In the genomic region with DNA sequence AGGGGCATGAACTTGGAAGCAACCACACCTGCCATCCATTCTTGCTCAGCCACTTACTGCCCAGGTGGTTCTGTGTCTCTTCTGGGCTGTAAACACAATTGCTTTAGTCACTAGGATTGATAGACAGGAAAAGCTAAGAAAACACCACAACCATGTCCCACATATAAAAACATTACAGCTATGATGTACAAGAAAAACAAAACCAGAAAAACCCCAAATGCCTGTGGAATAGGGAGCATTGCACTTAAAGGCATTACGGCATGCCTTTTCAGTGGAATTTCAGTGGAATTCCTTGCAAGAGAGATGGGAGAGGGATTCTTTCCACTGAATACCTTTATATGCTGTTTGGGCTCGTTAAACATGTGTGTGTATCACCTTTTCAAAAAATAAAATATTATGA, we compare ENCODE assay signal across 21 cellular contexts. TPM values are rescaled to one million over a fixed set of nuclear protein-coding genes. Genes with fewer than 3 reads are reported as not detected.
"Had no signal": no experiment of that assay in that cellular context is flagged by ENCODE, and none has a peak within 500 bp of the region (broad histone marks: within the 10 kb centered on the region; RNA-seq: fewer than 3 reads in every experiment).

No MANE protein-coding gene starts in this region.

- H3K9me3 ChIP-seq: lower lobe of right lung, ovary had no signal

- H3K9ac ChIP-seq: neural progenitor cell had no signal

- H3K27me3 ChIP-seq: foreskin keratinocyte, hepatocyte, neural progenitor cell, ovary had no signal

- H3K79me2 ChIP-seq: hepatocyte had no signal

- H3K36me3 ChIP-seq: left ventricle myocardium inferior, lower lobe of right lung, neural progenitor cell, ovary had no signal

- H3K4me1 ChIP-seq: foreskin keratinocyte, left ventricle myocardium inferior, lower lobe of right lung, neural progenitor cell had no signal

- DNase-seq: cortex of kidney; dorsolateral prefrontal cortex; effector CD8-positive, alpha-beta T cell; foreskin keratinocyte; kidney; left cardiac atrium; left ventricle myocardium inferior; lower lobe of right lung; mesenchymal stem cell; midbrain; nucleus accumbens; ovary; right cardiac atrium; stimulated activated CD4-positive, alpha-beta T cell treated with anti-CD3 and anti-CD28 coated beads, Interleukin-2, amount 100 ng/mL, for 48 hours; stimulated activated naive CD4-positive, alpha-beta T cell treated with Interleukin-2 at 50 U/mL for 16 hours had no signal

- H3K4me3 ChIP-seq: dorsolateral prefrontal cortex, hepatocyte, left ventricle myocardium inferior, lower lobe of right lung, neural progenitor cell, ovary, smooth muscle cell had no signal

- H3K4me2 ChIP-seq: hepatocyte, neural progenitor cell, smooth muscle cell had no signal

- H2AFZ ChIP-seq: hepatocyte, neural progenitor cell had no signal

- H3K27ac ChIP-seq: dorsolateral prefrontal cortex, foreskin keratinocyte, hepatocyte, left ventricle myocardium inferior, lower lobe of right lung, neural progenitor cell, ovary had no signal

RNA-seq across cellular contexts. Expression of a gene that starts 44.2 kb away (rescaled TPM):
- total RNA-seq: foreskin keratinocyte; hepatocyte; kidney; left cardiac atrium; left ventricle myocardium inferior; lower lobe of right lung; natural killer cell treated with Interleukin-12 subunit alpha and Interleukin-12 subunit beta and Interleukin-15 and Interleukin-18, amount 100 ng/mL, for 72 hours; ovary; progenitor cell of endocrine pancreas; right cardiac atrium; smooth muscle cell had no signal
- polyA plus RNA-seq: esophagus, foreskin keratinocyte, hepatocyte, ovary, right cardiac atrium, smooth muscle cell had no signal
